ENCODE assay signal across 1 cellular context in genomic region chr9:97855486-97855875, GRCh38.
TF ChIP-seq lines count a peak whose summit lies in the region.

No MANE protein-coding gene starts in this region.

TF ChIP-seq in A549, 52 proteins besides CTCF, POLR2A, EP300 and RAD21 (continued from another document):
- TF ChIP-seq BCL3 (IDR thresholded peaks at IDR 0.05) = no peak
- no peak for TF ChIP-seq ZSCAN20 (CRISPR knock-in tag; IDR thresholded peaks at IDR 0.05)
- no peak for TF ChIP-seq POLR2AphosphoS2 (conservative IDR thresholded peaks at IDR 0.05; ENCODE audit: low read length)
- TF ChIP-seq FOSL2 (IDR thresholded peaks at IDR 0.05) = no peak
- no peak for TF ChIP-seq FOSL2 (CRISPR knock-in tag; IDR thresholded peaks at IDR 0.05)
- no peak for TF ChIP-seq TP53 (CRISPR knock-in tag; IDR thresholded peaks at IDR 0.05)
- TF ChIP-seq HOXB5 (CRISPR knock-in tag; IDR thresholded peaks at IDR 0.05) = no peak
- no peak for TF ChIP-seq ZFP36 (IDR thresholded peaks at IDR 0.05; ENCODE audit: borderline replicate concordance, partially characterized antibody)
- no peak for TF ChIP-seq FOSB (CRISPR knock-in tag; IDR thresholded peaks at IDR 0.05)
- TF ChIP-seq ATOH8 (CRISPR knock-in tag; IDR thresholded peaks at IDR 0.05; ENCODE audit: low read depth) = no peak
- TF ChIP-seq MYC (IDR thresholded peaks at IDR 0.05; ENCODE audit: borderline replicate concordance, low read length) = no peak
